In genomic region chr2:69007603-69008002, GRCh38 we compare ENCODE assay signal across 30 cellular contexts. TPM values are rescaled to one million over a fixed set of nuclear protein-coding genes. Genes with fewer than 3 reads are reported as not detected.
"Had no signal": no experiment of that assay in that cellular context is flagged by ENCODE, and none has a peak within 500 bp of the region (broad histone marks: within the 10 kb centered on the region; RNA-seq: fewer than 3 reads in every experiment).

No MANE protein-coding gene starts in this region.

- H3K4me2 ChIP-seq: smooth muscle cell had no signal

- H3K4me1 ChIP-seq: body of pancreas had no signal

- H3K4me3 ChIP-seq: body of pancreas, cardiac muscle cell, gastroesophageal sphincter, mucosa of descending colon, smooth muscle cell, stomach, suprapubic skin, tibial nerve had no signal

- H3K27me3 ChIP-seq: body of pancreas, gastroesophageal sphincter, stomach, suprapubic skin, tibial nerve had no signal

- H3K9me3 ChIP-seq: body of pancreas, gastroesophageal sphincter, mucosa of descending colon, suprapubic skin, tibial nerve had no signal

- H3K36me3 ChIP-seq: cardiac muscle cell, gastroesophageal sphincter, stomach, suprapubic skin, tibial nerve had no signal

- DNase-seq: activated CD4-positive, alpha-beta T cell treated with anti-CD3 and anti-CD28 coated beads for 4 hours; activated CD4-positive, alpha-beta T cell treated with anti-CD3 and anti-CD28 coated beads, Interleukin-2, amount 50 U/mL, for 48 hours; activated CD4-positive, CD25-positive, alpha-beta regulatory T cell; activated effector memory CD4-positive, alpha-beta T cell treated with Interleukin-2 at 50 U/mL for 16 hours; activated naive CD4-positive, alpha-beta T cell treated with anti-CD3 and anti-CD28 coated beads for 36 hours; activated naive CD8-positive, alpha-beta T cell treated with anti-CD3 and anti-CD28 coated beads, Interleukin-2, amount 10 ng/mL, durations not matched to agents 7 days and 5 days; activated T-cell treated with anti-CD3 and anti-CD28 coated beads, Interleukin-2, amount 50 U/mL, for 72 hours; amygdala; body of pancreas; effector CD8-positive, alpha-beta T cell; head of caudate nucleus; hypothalamus; mesendoderm; mucosa of descending colon; nephron progenitor cell; stimulated activated CD4-positive, alpha-beta T cell treated with anti-CD3 and anti-CD28 coated beads, Interleukin-15, amount 100 ng/mL, for 24 hours; stomach; T-cell had no signal

- H3K27ac ChIP-seq: body of pancreas, cardiac muscle cell, gastroesophageal sphincter, stomach, suprapubic skin, tibial nerve had no signal

- ATAC-seq: activated T-cell treated with anti-CD3 and anti-CD28 coated beads, Interleukin-2, amount 50 U/mL, for 72 hours; esophagus mucosa; gastroesophageal sphincter; mucosa of descending colon; sciatic nerve; SK-N-SH treated with all-trans-retinoic acid at 6 μM for 48 hours; stimulated activated memory B cell treated with anti-CD40 and anti-IgM and Interleukin-4, amounts not matched to agents 10 μg/mL and 1 μg/mL and 100 μg/mL, for 72 hours; T-cell had no signal

- FAIRE-seq: TTC549 had no signal

RNA-seq across cellular contexts. Expression of gene ANTXR1, which starts 5.4 kb away (rescaled TPM):
- total RNA-seq: activated T-cell treated with anti-CD3 and anti-CD28 coated beads, Interleukin-2, amount 50 U/mL, for 72 hours had no signal

RNA-seq across cellular contexts. Expression of gene GKN1, which starts 33.2 kb away (rescaled TPM):
- total RNA-seq: activated naive CD4-positive, alpha-beta T cell treated with anti-CD3 and anti-CD28 coated beads for 36 hours; activated naive CD8-positive, alpha-beta T cell treated with anti-CD3 and anti-CD28 coated beads, Interleukin-2, amount 10 ng/mL, durations not matched to agents 7 days and 5 days; activated T-cell treated with anti-CD3 and anti-CD28 coated beads, Interleukin-2, amount 50 U/mL, for 72 hours; body of pancreas; cardiac muscle cell; esophagus mucosa; lower leg skin; mucosa of descending colon; sciatic nerve; smooth muscle cell; suprapubic skin; T-cell; tibial nerve had no signal
- polyA plus RNA-seq: cardiac muscle cell, smooth muscle cell had no signal

RNA-seq across cellular contexts. Expression of gene GKN2, which starts 54.9 kb away (rescaled TPM):
- total RNA-seq: activated naive CD4-positive, alpha-beta T cell treated with anti-CD3 and anti-CD28 coated beads for 36 hours; activated naive CD8-positive, alpha-beta T cell treated with anti-CD3 and anti-CD28 coated beads, Interleukin-2, amount 10 ng/mL, durations not matched to agents 7 days and 5 days; activated T-cell treated with anti-CD3 and anti-CD28 coated beads, Interleukin-2, amount 50 U/mL, for 72 hours; body of pancreas; cardiac muscle cell; chondrocyte; esophagus mucosa; gastroesophageal sphincter; lower leg skin; mucosa of descending colon; sciatic nerve; smooth muscle cell; suprapubic skin; T-cell; tibial nerve had no signal
- polyA plus RNA-seq: cardiac muscle cell, smooth muscle cell had no signal
